ENCODE assay signal across 1 cellular context in the genomic region with DNA sequence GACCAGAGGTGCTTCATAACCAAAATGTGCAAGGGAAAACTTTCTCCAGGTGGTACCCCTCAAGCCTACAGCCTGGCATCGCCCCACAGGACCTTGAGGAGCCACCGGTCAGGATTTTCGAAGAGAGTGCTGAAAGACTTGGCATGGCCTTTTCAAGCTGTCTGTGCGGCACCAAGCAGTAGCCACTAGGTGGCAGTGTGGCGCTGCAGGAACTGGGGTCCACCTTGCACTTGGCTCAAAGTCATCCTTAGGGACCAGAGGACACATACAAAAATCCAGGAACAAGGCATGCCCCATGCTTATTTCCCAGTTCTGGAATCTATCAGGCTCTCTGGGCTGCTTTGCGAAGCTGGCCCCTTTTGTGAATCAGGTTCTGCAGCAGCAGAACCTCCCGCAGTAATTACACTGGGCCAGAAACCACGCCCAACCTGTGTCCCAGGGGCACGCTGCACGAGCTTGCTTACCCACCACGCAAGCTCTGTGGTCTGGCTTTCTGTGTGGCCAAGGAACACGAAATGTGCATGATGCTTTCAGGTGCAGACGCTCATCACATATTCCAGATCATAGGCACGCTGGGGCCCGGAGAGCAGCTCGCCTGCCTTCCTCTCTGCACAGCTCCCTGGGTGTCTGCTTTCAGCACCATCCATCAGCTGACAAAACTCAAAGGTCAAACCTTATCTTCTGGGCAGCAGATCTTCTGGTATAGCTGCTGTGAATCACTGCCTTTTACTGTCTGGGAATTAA.
TF ChIP-seq lines count a peak whose summit lies in the region.

No MANE protein-coding gene starts in this region.

TF ChIP-seq in HEK293, 187 proteins besides CTCF, POLR2A, EP300 and RAD21 (continued from another document):
- TF ChIP-seq, protein P1, sequence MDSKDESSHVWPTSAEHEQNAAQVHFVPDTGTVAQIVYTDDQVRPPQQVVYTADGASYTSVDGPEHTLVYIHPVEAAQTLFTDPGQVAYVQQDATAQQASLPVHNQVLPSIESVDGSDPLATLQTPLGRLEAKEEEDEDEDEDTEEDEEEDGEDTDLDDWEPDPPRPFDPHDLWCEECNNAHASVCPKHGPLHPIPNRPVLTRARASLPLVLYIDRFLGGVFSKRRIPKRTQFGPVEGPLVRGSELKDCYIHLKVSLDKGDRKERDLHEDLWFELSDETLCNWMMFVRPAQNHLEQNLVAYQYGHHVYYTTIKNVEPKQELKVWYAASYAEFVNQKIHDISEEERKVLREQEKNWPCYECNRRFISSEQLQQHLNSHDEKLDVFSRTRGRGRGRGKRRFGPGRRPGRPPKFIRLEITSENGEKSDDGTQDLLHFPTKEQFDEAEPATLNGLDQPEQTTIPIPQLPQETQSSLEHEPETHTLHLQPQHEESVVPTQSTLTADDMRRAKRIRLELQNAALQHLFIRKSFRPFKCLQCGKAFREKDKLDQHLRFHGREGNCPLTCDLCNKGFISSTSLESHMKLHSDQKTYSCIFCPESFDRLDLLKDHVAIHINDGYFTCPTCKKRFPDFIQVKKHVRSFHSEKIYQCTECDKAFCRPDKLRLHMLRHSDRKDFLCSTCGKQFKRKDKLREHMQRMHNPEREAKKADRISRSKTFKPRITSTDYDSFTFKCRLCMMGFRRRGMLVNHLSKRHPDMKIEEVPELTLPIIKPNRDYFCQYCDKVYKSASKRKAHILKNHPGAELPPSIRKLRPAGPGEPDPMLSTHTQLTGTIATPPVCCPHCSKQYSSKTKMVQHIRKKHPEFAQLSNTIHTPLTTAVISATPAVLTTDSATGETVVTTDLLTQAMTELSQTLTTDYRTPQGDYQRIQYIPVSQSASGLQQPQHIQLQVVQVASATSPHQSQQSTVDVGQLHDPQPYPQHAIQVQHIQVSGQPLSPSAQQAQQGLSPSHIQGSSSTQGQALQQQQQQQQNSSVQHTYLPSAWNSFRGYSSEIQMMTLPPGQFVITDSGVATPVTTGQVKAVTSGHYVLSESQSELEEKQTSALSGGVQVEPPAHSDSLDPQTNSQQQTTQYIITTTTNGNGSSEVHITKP (tag by site-specific recombination; IDR thresholded peaks at IDR 0.05), result no peak
- TF ChIP-seq ZNF621 (tag by site-specific recombination; IDR thresholded peaks at IDR 0.05) (no peak), ZNF776 (tag by site-specific recombination; IDR thresholded peaks at IDR 0.05; ENCODE audit: borderline replicate concordance) (no peak), ZNF843 (tag by site-specific recombination; IDR thresholded peaks at IDR 0.05) (no peak), ZNF768 (tag by site-specific recombination; IDR thresholded peaks at IDR 0.05) (no peak), ZNF654 (tag by site-specific recombination; IDR thresholded peaks at IDR 0.05; ENCODE audit: low read depth) (peak; percentile 88), OSR2 (tag by site-specific recombination; IDR thresholded peaks at IDR 0.05) (0 out of 2 replicates have a peak, but pooled peaks have one; percentile 17), ZBTB48 (tag by site-specific recombination; IDR thresholded peaks at IDR 0.05) (peak; percentile 81), ZNF10 (tag by site-specific recombination; IDR thresholded peaks at IDR 0.05) (no peak), ZNF366 (tag by site-specific recombination; conservative IDR thresholded peaks at IDR 0.05) (no peak)
